Comparison of ENCODE assay signal across 1 cellular context in the genomic region with DNA sequence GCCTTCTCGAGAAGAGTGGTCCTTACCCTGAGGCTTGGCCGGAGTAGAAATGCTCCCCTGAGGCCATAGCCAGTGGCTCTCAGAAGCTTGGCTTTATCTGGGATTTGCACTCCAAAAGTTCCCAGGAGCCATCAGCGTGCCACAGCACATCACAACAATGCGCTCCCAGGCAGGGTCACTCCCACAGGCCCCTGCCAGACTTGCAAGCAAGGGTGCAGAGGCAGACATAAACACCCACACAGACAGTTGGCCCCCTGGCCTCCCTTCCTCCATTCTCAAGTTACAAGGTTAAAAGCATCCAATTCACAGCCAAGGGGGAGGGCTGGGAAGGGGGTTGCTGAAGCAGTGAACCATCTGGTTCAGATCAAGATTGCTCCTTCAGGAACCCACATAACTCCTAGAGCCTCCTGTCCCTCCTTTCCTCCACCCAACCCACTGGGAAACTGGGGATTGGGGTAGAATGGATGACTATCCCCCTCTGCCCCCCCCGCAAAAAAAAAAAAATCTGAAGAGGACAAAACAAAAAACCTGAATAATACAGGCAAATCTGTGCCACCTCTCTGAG.
A peak's percentile ranks its signal among the peaks of the same experiment; 100 is the strongest.
TF ChIP-seq lines count a peak whose summit lies in the region.

No MANE protein-coding gene starts in this region.

TF ChIP-seq in HepG2, 621 proteins besides CTCF, POLR2A, EP300 and RAD21 (continued from another document):
- TF ChIP-seq, protein P1, sequence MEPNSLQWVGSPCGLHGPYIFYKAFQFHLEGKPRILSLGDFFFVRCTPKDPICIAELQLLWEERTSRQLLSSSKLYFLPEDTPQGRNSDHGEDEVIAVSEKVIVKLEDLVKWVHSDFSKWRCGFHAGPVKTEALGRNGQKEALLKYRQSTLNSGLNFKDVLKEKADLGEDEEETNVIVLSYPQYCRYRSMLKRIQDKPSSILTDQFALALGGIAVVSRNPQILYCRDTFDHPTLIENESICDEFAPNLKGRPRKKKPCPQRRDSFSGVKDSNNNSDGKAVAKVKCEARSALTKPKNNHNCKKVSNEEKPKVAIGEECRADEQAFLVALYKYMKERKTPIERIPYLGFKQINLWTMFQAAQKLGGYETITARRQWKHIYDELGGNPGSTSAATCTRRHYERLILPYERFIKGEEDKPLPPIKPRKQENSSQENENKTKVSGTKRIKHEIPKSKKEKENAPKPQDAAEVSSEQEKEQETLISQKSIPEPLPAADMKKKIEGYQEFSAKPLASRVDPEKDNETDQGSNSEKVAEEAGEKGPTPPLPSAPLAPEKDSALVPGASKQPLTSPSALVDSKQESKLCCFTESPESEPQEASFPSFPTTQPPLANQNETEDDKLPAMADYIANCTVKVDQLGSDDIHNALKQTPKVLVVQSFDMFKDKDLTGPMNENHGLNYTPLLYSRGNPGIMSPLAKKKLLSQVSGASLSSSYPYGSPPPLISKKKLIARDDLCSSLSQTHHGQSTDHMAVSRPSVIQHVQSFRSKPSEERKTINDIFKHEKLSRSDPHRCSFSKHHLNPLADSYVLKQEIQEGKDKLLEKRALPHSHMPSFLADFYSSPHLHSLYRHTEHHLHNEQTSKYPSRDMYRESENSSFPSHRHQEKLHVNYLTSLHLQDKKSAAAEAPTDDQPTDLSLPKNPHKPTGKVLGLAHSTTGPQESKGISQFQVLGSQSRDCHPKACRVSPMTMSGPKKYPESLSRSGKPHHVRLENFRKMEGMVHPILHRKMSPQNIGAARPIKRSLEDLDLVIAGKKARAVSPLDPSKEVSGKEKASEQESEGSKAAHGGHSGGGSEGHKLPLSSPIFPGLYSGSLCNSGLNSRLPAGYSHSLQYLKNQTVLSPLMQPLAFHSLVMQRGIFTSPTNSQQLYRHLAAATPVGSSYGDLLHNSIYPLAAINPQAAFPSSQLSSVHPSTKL (CRISPR knock-in tag; IDR thresholded peaks at IDR 0.05) = 0 out of 2 replicates have a peak, but pooled peaks have one; percentile 23
- TF ChIP-seq, protein P2, sequence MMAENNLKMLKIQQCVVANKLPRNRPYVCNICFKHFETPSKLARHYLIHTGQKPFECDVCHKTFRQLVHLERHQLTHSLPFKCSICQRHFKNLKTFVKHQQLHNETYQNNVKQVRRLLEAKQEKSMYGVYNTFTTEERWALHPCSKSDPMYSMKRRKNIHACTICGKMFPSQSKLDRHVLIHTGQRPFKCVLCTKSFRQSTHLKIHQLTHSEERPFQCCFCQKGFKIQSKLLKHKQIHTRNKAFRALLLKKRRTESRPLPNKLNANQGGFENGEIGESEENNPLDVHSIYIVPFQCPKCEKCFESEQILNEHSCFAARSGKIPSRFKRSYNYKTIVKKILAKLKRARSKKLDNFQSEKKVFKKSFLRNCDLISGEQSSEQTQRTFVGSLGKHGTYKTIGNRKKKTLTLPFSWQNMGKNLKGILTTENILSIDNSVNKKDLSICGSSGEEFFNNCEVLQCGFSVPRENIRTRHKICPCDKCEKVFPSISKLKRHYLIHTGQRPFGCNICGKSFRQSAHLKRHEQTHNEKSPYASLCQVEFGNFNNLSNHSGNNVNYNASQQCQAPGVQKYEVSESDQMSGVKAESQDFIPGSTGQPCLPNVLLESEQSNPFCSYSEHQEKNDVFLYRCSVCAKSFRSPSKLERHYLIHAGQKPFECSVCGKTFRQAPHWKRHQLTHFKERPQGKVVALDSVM (CRISPR knock-in tag; IDR thresholded peaks at IDR 0.05) = peak; percentile 70; the same call in 1 of the 2 replicates
- TF ChIP-seq ZNF772 (CRISPR knock-in tag; IDR thresholded peaks at IDR 0.05) (0 out of 2 replicates have a peak, but pooled peaks have one; percentile 16), AHR (CRISPR knock-in tag; IDR thresholded peaks at IDR 0.05) (no peak), PPARG (CRISPR knock-in tag; conservative IDR thresholded peaks at IDR 0.05) (0 out of 2 replicates have a peak, but pooled peaks have one; percentile 46)
